Comparison of ENCODE assay signal across 4 cellular contexts in genomic region chr1:9078035-9078948, GRCh38.
TF ChIP-seq lines count a peak whose summit lies in the region.

No MANE protein-coding gene starts in this region.

TF ChIP-seq in SK-N-SH treated with all-trans-retinoic acid at 6 μM for 48 hours, 23 proteins besides CTCF, POLR2A, EP300 and RAD21 (continues in another document):
- TF ChIP-seq ZFP30 (CRISPR knock-in tag; IDR thresholded peaks at IDR 0.05) (no peak), PATZ1 (CRISPR knock-in tag; IDR thresholded peaks at IDR 0.05; ENCODE audit: borderline replicate concordance) (peak; percentile 80; the same call in 1 of the 2 replicates), CSDC2 (CRISPR knock-in tag; IDR thresholded peaks at IDR 0.05) (peak; percentile 99), ESRRG (CRISPR knock-in tag; IDR thresholded peaks at IDR 0.05) (no peak), OSR1 (CRISPR knock-in tag; IDR thresholded peaks at IDR 0.05) (peak; percentile 96), ZFP3 (CRISPR knock-in tag; IDR thresholded peaks at IDR 0.05) (peak; percentile 77; the same call in 1 of the 2 replicates), ZC3H10 (CRISPR knock-in tag; IDR thresholded peaks at IDR 0.05) (peak; percentile 80), ZNF565 (CRISPR knock-in tag; conservative IDR thresholded peaks at IDR 0.05; ENCODE audit: low read depth) (no peak), BACH2 (CRISPR knock-in tag; IDR thresholded peaks at IDR 0.05; ENCODE audit: borderline replicate concordance) (no peak), TOX (CRISPR knock-in tag; IDR thresholded peaks at IDR 0.05; ENCODE audit: borderline replicate concordance) (peak; percentile 50; the same call in 1 of the 2 replicates), RARB (CRISPR knock-in tag; IDR thresholded peaks at IDR 0.05) (peak; percentile 61; the same call in 1 of the 2 replicates), SNAI2 (CRISPR knock-in tag; IDR thresholded peaks at IDR 0.05) (no peak), CREB5 (CRISPR knock-in tag; IDR thresholded peaks at IDR 0.05; ENCODE audit: low read depth) (no peak), ZNF8 (CRISPR knock-in tag; IDR thresholded peaks at IDR 0.05) (no peak; the same call in 1 of the 2 replicates), PPARA (CRISPR knock-in tag; IDR thresholded peaks at IDR 0.05; ENCODE audit: borderline replicate concordance) (no peak)

TF ChIP-seq in SK-N-SH, 30 proteins besides CTCF, POLR2A, EP300 and RAD21:
- TF ChIP-seq RFX5 (IDR thresholded peaks at IDR 0.05; ENCODE audit: low read length) (no peak), MEF2A (IDR thresholded peaks at IDR 0.05; ENCODE audit: borderline replicate concordance, low read depth) (no peak), USF1 (IDR thresholded peaks at IDR 0.05; ENCODE audit: borderline replicate concordance, low read depth) (no peak), GATA2 (CRISPR knock-in tag; IDR thresholded peaks at IDR 0.05) (no peak), MAX (IDR thresholded peaks at IDR 0.05; ENCODE audit: low read depth) (no peak), GABPA (IDR thresholded peaks at IDR 0.05; ENCODE audit: low read depth) (no peak), ZBTB33 (IDR thresholded peaks at IDR 0.05; ENCODE audit: borderline replicate concordance, low read depth) (no peak), EZH2phosphoT487 (IDR thresholded peaks at IDR 0.05; ENCODE audit: borderline replicate concordance, low read depth) (no peak), NFIC (IDR thresholded peaks at IDR 0.05; ENCODE audit: borderline replicate concordance) (no peak), FOXJ3 (CRISPR knock-in tag; IDR thresholded peaks at IDR 0.05) (no peak), FOXM1 (IDR thresholded peaks at IDR 0.05; ENCODE audit: low read depth) (no peak), FOSL2 (IDR thresholded peaks at IDR 0.05; ENCODE audit: borderline replicate concordance, low read depth) (no peak), POLR2AphosphoS5 (IDR thresholded peaks at IDR 0.05; ENCODE audit: low read depth, low read length) (no peak), TAF1 (IDR thresholded peaks at IDR 0.05; ENCODE audit: borderline replicate concordance, low read depth, low read length) (no peak)

TF ChIP-seq in IMR-90, 13 proteins besides CTCF, POLR2A, EP300 and RAD21:
- no peak for TF ChIP-seq MXI1 (IDR thresholded peaks at IDR 0.05; ENCODE audit: borderline replicate concordance, low read depth, low read length)
- TF ChIP-seq MAZ (IDR thresholded peaks at IDR 0.05; ENCODE audit: borderline replicate concordance, low read depth, low read length): no peak
- no peak for TF ChIP-seq CEBPB (IDR thresholded peaks at IDR 0.05; ENCODE audit: low read depth, low read length)
- no peak for TF ChIP-seq CHD1 (IDR thresholded peaks at IDR 0.05; ENCODE audit: low read depth, low read length)
- TF ChIP-seq FOS (IDR thresholded peaks at IDR 0.05; ENCODE audit: low read depth, low read length): no peak
- no peak for TF ChIP-seq SMC3 (IDR thresholded peaks at IDR 0.05; ENCODE audit: low read depth, low read length)
- no peak for TF ChIP-seq ELK1 (IDR thresholded peaks at IDR 0.05; ENCODE audit: borderline replicate concordance, low read depth, low read length)
- TF ChIP-seq USF2 (IDR thresholded peaks at IDR 0.05; ENCODE audit: low read depth, low read length): no peak
- TF ChIP-seq RFX5 (IDR thresholded peaks at IDR 0.05; ENCODE audit: low read depth, low read length): no peak

TF ChIP-seq in K562, 482 proteins besides CTCF, POLR2A, EP300 and RAD21 (continues in another document):
- TF ChIP-seq ATF4 (CRISPR knock-in tag; IDR thresholded peaks at IDR 0.05) (peak; percentile 10; the same call in 1 of the 2 replicates), ID3 (CRISPR knock-in tag; IDR thresholded peaks at IDR 0.05) (no peak), ID3 (tag; IDR thresholded peaks at IDR 0.05) (peak; percentile 96), GABPA (tag; conservative IDR thresholded peaks at IDR 0.05; ENCODE audit: low read depth) (peak; percentile 65), HOXB6 (CRISPR knock-in tag; IDR thresholded peaks at IDR 0.05; ENCODE audit: borderline replicate concordance) (no peak), BACH1 (tag; IDR thresholded peaks at IDR 0.05) (peak; percentile 98), DMBX1 (CRISPR knock-in tag; IDR thresholded peaks at IDR 0.05; ENCODE audit: borderline replicate concordance) (peak; percentile 84; the same call in 1 of the 2 replicates), ZNF584 (CRISPR knock-in tag; IDR thresholded peaks at IDR 0.05; ENCODE audit: low read depth) (peak; percentile 97), TSHZ1 (CRISPR knock-in tag; IDR thresholded peaks at IDR 0.05) (peak; percentile 73; the same call in 1 of the 2 replicates), YY1 (IDR thresholded peaks at IDR 0.05; ENCODE audit: borderline replicate concordance in 1 of 3, control insufficient read depth in 1 of 3, extremely low read depth in 1 of 3, insufficient read depth in 3 of 3, insufficient read length in 1 of 3, insufficient replicate concordance in 2 of 3, low read depth in 1 of 3, low read length in 2 of 3) (peak in 1 of 3 experiments; percentile 12), HDAC8 (tag; IDR thresholded peaks at IDR 0.05) (peak; percentile 64; the same call in 1 of the 2 replicates), ZFP1 (CRISPR knock-in tag; IDR thresholded peaks at IDR 0.05) (no peak), ZNF274 (IDR thresholded peaks at IDR 0.05; ENCODE audit: borderline replicate concordance, low read depth, low read length) (no peak), TAF9B (IDR thresholded peaks at IDR 0.05; ENCODE audit: partially characterized antibody) (no peak), ZBTB17 (CRISPR knock-in tag; IDR thresholded peaks at IDR 0.05) (peak; percentile 78; the same call in 1 of the 2 replicates), CBFA2T2 (conservative IDR thresholded peaks at IDR 0.05) (no peak), ZNF175 (CRISPR knock-in tag; IDR thresholded peaks at IDR 0.05; ENCODE audit: low read depth) (peak; percentile 99), MCM2 (IDR thresholded peaks at IDR 0.05; ENCODE audit: low read depth) (no peak), MEF2D (tag; conservative IDR thresholded peaks at IDR 0.05; ENCODE audit: low read depth) (peak; percentile 54; the same call in 1 of the 2 replicates), SNIP1 (IDR thresholded peaks at IDR 0.05; ENCODE audit: low read depth) (no peak), ZNF699 (CRISPR knock-in tag; IDR thresholded peaks at IDR 0.05; ENCODE audit: insufficient replicate concordance) (no peak), CREB3 (tag; conservative IDR thresholded peaks at IDR 0.05; ENCODE audit: low read depth) (0 out of 2 replicates have a peak, but pooled peaks have one; percentile 17), ZNF197 (CRISPR knock-in tag; IDR thresholded peaks at IDR 0.05; ENCODE audit: low read depth) (0 out of 2 replicates have a peak, but pooled peaks have one; percentile 37), KLF6 (CRISPR knock-in tag; IDR thresholded peaks at IDR 0.05; ENCODE audit: borderline replicate concordance) (peak; percentile 78; the same call in 1 of the 2 replicates), ZBTB34 (CRISPR knock-in tag; IDR thresholded peaks at IDR 0.05) (peak; percentile 68; the same call in 1 of the 2 replicates), ZNF766 (CRISPR knock-in tag; conservative IDR thresholded peaks at IDR 0.05) (0 out of 2 replicates have a peak, but pooled peaks have one; percentile 50), NR4A1 (CRISPR knock-in tag; IDR thresholded peaks at IDR 0.05) (no peak), NR4A1 (tag; IDR thresholded peaks at IDR 0.05) (peak; percentile 75; the same call in 1 of the 2 replicates), NR2C2 (CRISPR knock-in tag; IDR thresholded peaks at IDR 0.05) (no peak), NR2C2 (tag; IDR thresholded peaks at IDR 0.05) (peak; percentile 80; the same call in 1 of the 2 replicates), ZNF589 (CRISPR knock-in tag; IDR thresholded peaks at IDR 0.05; ENCODE audit: low read depth) (peak; percentile 98), GTF2F1 (IDR thresholded peaks at IDR 0.05; ENCODE audit: low read depth, low read length) (no peak), ZNF311 (CRISPR knock-in tag; IDR thresholded peaks at IDR 0.05) (peak; percentile 95), GTF2E2 (tag; IDR thresholded peaks at IDR 0.05) (peak; percentile 29; the same call in 1 of the 2 replicates), ZNF639 (CRISPR knock-in tag; conservative IDR thresholded peaks at IDR 0.05 in 1 of 2, IDR thresholded peaks at IDR 0.05 in 1 of 2) (peak in 1 of 2 experiments; percentile 93; a peak in 2 of 4 replicates), FOXP4 (CRISPR knock-in tag; IDR thresholded peaks at IDR 0.05; ENCODE audit: borderline replicate concordance) (no peak), NR2C1 (IDR thresholded peaks at IDR 0.05) (no peak), NR2C1 (tag; IDR thresholded peaks at IDR 0.05) (0 out of 2 replicates have a peak, but pooled peaks have one; percentile 17), ELK1 (CRISPR knock-in tag; IDR thresholded peaks at IDR 0.05) (no peak)
